Comparison of ENCODE assay signal across 12 cellular contexts in genomic region chr7:28358423-28358868, GRCh38. TPM values are rescaled to one million over a fixed set of nuclear protein-coding genes. Genes with fewer than 3 reads are reported as not detected.
DNase-seq lines count a peak whose midpoint lies in the region; ATAC-seq, FAIRE-seq and TF ChIP-seq lines count a peak whose summit lies in the region.
"Had no signal": no experiment of that assay in that cellular context is flagged by ENCODE, and none has a peak within 500 bp of the region (broad histone marks: within the 10 kb centered on the region; RNA-seq: fewer than 3 reads in every experiment).

No MANE protein-coding gene starts in this region.

- H3K4me3 ChIP-seq in SJSA1 = no peak overlapping the region
- no peak overlapping the region for H3K4me3 ChIP-seq in fibroblast of pulmonary artery (replicated peaks; ENCODE audit: low read depth, low read length)
- H3K4me3 ChIP-seq in right cardiac atrium (ENCODE audit: low read length) = no peak overlapping the region

- H3K9me3 ChIP-seq in SJSA1 (replicated peaks) (no peaks in the 10 kb centered on the region), right cardiac atrium (ENCODE audit: control insufficient read depth, low read length) (no peaks in the 10 kb centered on the region)

- H3K27me3 ChIP-seq in SJSA1 (replicated peaks) = peaks cover 5% of the 10 kb centered on the region; the same call in 1 of the 2 replicates
- H3K27me3 ChIP-seq in right cardiac atrium (ENCODE audit: control insufficient read depth, insufficient read depth) = no peaks in the 10 kb centered on the region

- WGBS in right cardiac atrium = 91% methylated on average over 5 of the region's 5 CpGs

- no peak for DNase-seq in activated naive CD8-positive, alpha-beta T cell treated with anti-CD3 and anti-CD28 coated beads, Interleukin-2, amount 50 U/mL, for 24 hours
- DNase-seq in activated naive CD8-positive, alpha-beta T cell treated with anti-CD3 and anti-CD28 coated beads for 36 hours = no peak
- DNase-seq in SJSA1 (ENCODE audit: low read depth in 1 of 2, low spot score in 2 of 2) (peak; percentile 71 to 74), fibroblast of pulmonary artery (ENCODE audit: low read depth) (peak; percentile 81), urothelium cell line (ENCODE audit: low spot score) (peak; percentile 81), midbrain (lab: John Stamatoyannopoulos, UW) (no peak), right cardiac atrium (no peak)
- DNase-seq: NCI-H446 treated with DMSO at 0.1 percent for 48 hours; stimulated activated CD4-positive, alpha-beta T cell treated with anti-CD3 and anti-CD28 coated beads, Interleukin-2, amount 100 ng/mL, for 48 hours had no signal

- no peak overlapping the region for H3K4me3 Mint-ChIP-seq in activated naive CD8-positive, alpha-beta T cell treated with anti-CD3 and anti-CD28 coated beads, Interleukin-2, amount 50 U/mL, for 24 hours
- H3K4me3 Mint-ChIP-seq in activated naive CD8-positive, alpha-beta T cell treated with anti-CD3 and anti-CD28 coated beads for 36 hours = no peak overlapping the region
- H3K4me3 Mint-ChIP-seq: type B pancreatic cell had no signal

- no peak overlapping the region for H3K27ac Mint-ChIP-seq in activated naive CD8-positive, alpha-beta T cell treated with anti-CD3 and anti-CD28 coated beads, Interleukin-2, amount 50 U/mL, for 24 hours
- no peak overlapping the region for H3K27ac Mint-ChIP-seq in activated naive CD8-positive, alpha-beta T cell treated with anti-CD3 and anti-CD28 coated beads for 36 hours
- H3K27ac Mint-ChIP-seq: type B pancreatic cell had no signal

- H3K27me3 Mint-ChIP-seq in activated naive CD8-positive, alpha-beta T cell treated with anti-CD3 and anti-CD28 coated beads, Interleukin-2, amount 50 U/mL, for 24 hours = peaks cover 2% of the 10 kb centered on the region
- no peaks in the 10 kb centered on the region for H3K27me3 Mint-ChIP-seq in activated naive CD8-positive, alpha-beta T cell treated with anti-CD3 and anti-CD28 coated beads for 36 hours

- peaks cover 8% of the 10 kb centered on the region for H3K4me1 ChIP-seq in SJSA1 (replicated peaks)
- no peaks in the 10 kb centered on the region for H3K4me1 ChIP-seq in right cardiac atrium (ENCODE audit: control insufficient read depth, insufficient read depth, low read length)

- H3K36me3 Mint-ChIP-seq in activated naive CD8-positive, alpha-beta T cell treated with anti-CD3 and anti-CD28 coated beads, Interleukin-2, amount 50 U/mL, for 24 hours (ENCODE audit: low read depth) = no peaks in the 10 kb centered on the region
- H3K36me3 Mint-ChIP-seq in activated naive CD8-positive, alpha-beta T cell treated with anti-CD3 and anti-CD28 coated beads for 36 hours = no peaks in the 10 kb centered on the region
- H3K36me3 Mint-ChIP-seq: type B pancreatic cell had no signal

- H3K27ac ChIP-seq in SJSA1 (no peak overlapping the region), right cardiac atrium (ENCODE audit: low read length) (no peak overlapping the region)

- TF ChIP-seq CTCF in fibroblast of pulmonary artery (IDR thresholded peaks at IDR 0.05; ENCODE audit: low read length, missing control alignments) = no peak

- ATAC-seq in activated naive CD8-positive, alpha-beta T cell treated with anti-CD3 and anti-CD28 coated beads, Interleukin-2, amount 50 U/mL, for 24 hours = peak; percentile 72
- ATAC-seq in GM18868 (IDR thresholded peaks at IDR 0.05; ENCODE audit: unreplicated experiment) (no peak), right cardiac atrium (no peak)

- peaks cover 5% of the 10 kb centered on the region for H3K4me1 Mint-ChIP-seq in activated naive CD8-positive, alpha-beta T cell treated with anti-CD3 and anti-CD28 coated beads, Interleukin-2, amount 50 U/mL, for 24 hours
- H3K4me1 Mint-ChIP-seq in activated naive CD8-positive, alpha-beta T cell treated with anti-CD3 and anti-CD28 coated beads for 36 hours = no peaks in the 10 kb centered on the region

- peak; percentile 81 for FAIRE-seq in urothelium cell line (lab: Jason Lieb, UNC)
- FAIRE-seq: endometrium had no signal

- no peaks in the 10 kb centered on the region for H3K36me3 ChIP-seq in SJSA1

- no peaks in the 10 kb centered on the region for H3K9me3 Mint-ChIP-seq in activated naive CD8-positive, alpha-beta T cell treated with anti-CD3 and anti-CD28 coated beads, Interleukin-2, amount 50 U/mL, for 24 hours
- H3K9me3 Mint-ChIP-seq in activated naive CD8-positive, alpha-beta T cell treated with anti-CD3 and anti-CD28 coated beads for 36 hours = no peaks in the 10 kb centered on the region
- H3K9me3 Mint-ChIP-seq: type B pancreatic cell had no signal

- intact Hi-C loops in right cardiac atrium (cut with DNase I) = no loop called here

RNA-seq across cellular contexts. Expression of gene CREB5, which starts 53.9 kb away (rescaled TPM):
- 1 to 10 TPM; 2.0 to 2.4 TPM for total RNA-seq in activated naive CD8-positive, alpha-beta T cell treated with anti-CD3 and anti-CD28 coated beads for 36 hours
- total RNA-seq in SJSA1 (2014; rRNA removed; shearing (Covaris generic)) = 1.00 and 6.0 TPM in 2 replicates
- total RNA-seq in right cardiac atrium = 10 to 100 TPM in 1 of 4 donors, 1 to 10 TPM in 3; 4.0 to 10.8 (median 9.0) TPM
- polyA plus RNA-seq in right cardiac atrium = 20.4 TPM

Comparison
In these comparisons a context has a peak if more than half of its experiments do, and no peak if none do; other contexts are left out.
1. DNase-seq: peak in SJSA1 (2 of 2), fibroblast of pulmonary artery (single experiment) and urothelium cell line (single experiment); none in activated naive CD8-positive, alpha-beta T cell treated with anti-CD3 and anti-CD28 coated beads, Interleukin-2, amount 50 U/mL, for 24 hours (single experiment), activated naive CD8-positive, alpha-beta T cell treated with anti-CD3 and anti-CD28 coated beads for 36 hours (single experiment), midbrain (single experiment) and right cardiac atrium (0 of 3).